ENCODE assay signal across 11 cellular contexts in genomic region chr6:27544612-27545260, GRCh38.
DNase-seq lines count a peak whose midpoint lies in the region; ATAC-seq, FAIRE-seq and TF ChIP-seq lines count a peak whose summit lies in the region.
"Had no signal": no experiment of that assay in that cellular context is flagged by ENCODE, and none has a peak within 500 bp of the region (broad histone marks: within the 10 kb centered on the region; RNA-seq: fewer than 3 reads in every experiment).

No MANE protein-coding gene starts in this region.

- H2BK120ac ChIP-seq in H9 (ENCODE audit: low read depth, low read length, poor library complexity, severe bottlenecking): no peak overlapping the region

- FAIRE-seq in K562 (lab: Jason Lieb, UNC) (no peak), urothelium cell line (lab: Jason Lieb, UNC) (no peak)
- FAIRE-seq: islet of Langerhans, small intestine had no signal

- H2AFZ ChIP-seq in H9 (ENCODE audit: low read length) (peak overlapping the region; percentile 76), K562 (ENCODE audit: low read depth, low read length) (peak overlapping the region; percentile 96)

- TF ChIP-seq CTCF in AG04449 (IDR thresholded peaks at IDR 0.05; ENCODE audit: insufficient read depth, low read length, missing control alignments) (no peak), H9 (conservative IDR thresholded peaks at IDR 0.05) (no peak), K562 (IDR thresholded peaks at IDR 0.05 in 2 of 3, conservative IDR thresholded peaks at IDR 0.05 in 1 of 3; ENCODE audit: insufficient read depth in 2 of 3, low read depth in 1 of 3, low read length in 3 of 3) (no peak), kidney epithelial cell (IDR thresholded peaks at IDR 0.05; ENCODE audit: insufficient read depth, low read length, poor library complexity, severe bottlenecking) (no peak), lower lobe of right lung (IDR thresholded peaks at IDR 0.05) (no peak)

- no peaks in the 10 kb centered on the region for H3K9me3 ChIP-seq in H9 (ENCODE audit: control insufficient read depth, low read depth, low read length)
- H3K9me3 ChIP-seq in K562 (replicated peaks; ENCODE audit: control insufficient read depth, insufficient read depth, low read depth, low read length): no peaks in the 10 kb centered on the region
- no peaks in the 10 kb centered on the region for H3K9me3 ChIP-seq in lower lobe of right lung

- no peak overlapping the region for H3K27ac ChIP-seq in H9 (ENCODE audit: insufficient read length, low read depth, low read length)
- peak overlapping the region; percentile 77 for H3K27ac ChIP-seq in K562 (ENCODE audit: extremely low read depth, low read depth, low read length)
- H3K27ac ChIP-seq in lower lobe of right lung: no peak overlapping the region
- H3K27ac ChIP-seq: VCaP had no signal

- intact Hi-C loops in K562 (cut with micrococcal nuclease) (loop anchor here (2.0 to 5.0 kb wide), 6 partner anchors 26 to 247 kb away; no protein-coding TSS in a partner anchor), lower lobe of right lung (cut with DNase I) (no loop called here)

- no peaks in the 10 kb centered on the region for H3K9me1 ChIP-seq in K562 (ENCODE audit: control insufficient read depth, insufficient read depth, low read length)

- H3K18ac ChIP-seq in H9 (ENCODE audit: insufficient read length, low read depth, low read length): no peak overlapping the region

- H2AK5ac ChIP-seq in H9 (ENCODE audit: insufficient read length, low read length): no peak overlapping the region

- peaks cover 23% of the 10 kb centered on the region for H3K27me3 Mint-ChIP-seq in H9 (ENCODE audit: low read depth)

- H2BK5ac ChIP-seq in H9 (ENCODE audit: insufficient read length, low read length): no peak overlapping the region

- H3K79me2 ChIP-seq in H9 (ENCODE audit: insufficient read depth, low read length) (no peaks in the 10 kb centered on the region), K562 (ENCODE audit: control insufficient read depth, insufficient read depth, low read length) (no peaks in the 10 kb centered on the region)

- no peak for TF ChIP-seq EP300 in K562 (IDR thresholded peaks at IDR 0.05; ENCODE audit: low read length)

- H3K9ac ChIP-seq in H9 (ENCODE audit: extremely low read depth, insufficient read length, low read length) (peak overlapping the region; percentile 64), K562 (ENCODE audit: insufficient read depth in 1 of 2, low read depth in 2 of 2, low read length in 2 of 2) (peak overlapping the region; percentile 78 to 90)

- DNase-seq in AG04449 (ENCODE audit: low read depth, low spot score) (no peak), H9 (no peak), K562 (ENCODE audit: extremely low read depth in 1 of 4, low spot score in 3 of 4) (peak in 1 of 4 experiments; percentile 63), kidney epithelial cell (ENCODE audit: low read depth) (no peak), lower lobe of right lung (no peak), iPS-NIHi11 (ENCODE audit: low spot score) (no peak), urothelium cell line (ENCODE audit: low spot score) (no peak), T1000 (lab: John Stamatoyannopoulos, UW) (no peak)
- DNase-seq: small intestine had no signal

- no peak overlapping the region for H3K4ac ChIP-seq in H9 (ENCODE audit: low read depth, low read length)

- BruUV-seq in K562 (replicated peaks; lab: Mats Ljungman, UMichigan): no TSS peak

- H3K56ac ChIP-seq in H9 (ENCODE audit: insufficient read length, low read depth, low read length): no peak overlapping the region

- peaks cover 11 to 20% of the 10 kb centered on the region in 2 experiments for H3K4me1 Mint-ChIP-seq in H9

- no peak overlapping the region for H3T11ph ChIP-seq in H9 (ENCODE audit: low read length)

- H3K4me1 ChIP-seq in H9 (ENCODE audit: insufficient read depth, low read length): no peaks in the 10 kb centered on the region
- H3K4me1 ChIP-seq in K562 (replicated peaks in 1 of 2; ENCODE audit: control insufficient read depth in 2 of 2, insufficient read depth in 2 of 2, low read length in 2 of 2): peaks cover 4 to 25% of the 10 kb centered on the region in 2 experiments; a peak in 4 of 5 replicates
- no peaks in the 10 kb centered on the region for H3K4me1 ChIP-seq in lower lobe of right lung

- no peak overlapping the region for H2BK12ac ChIP-seq in H9 (ENCODE audit: insufficient read length, low read depth, low read length)

- H4K8ac ChIP-seq in H9 (replicated peaks; ENCODE audit: insufficient read length, low read depth, low read length): no peak overlapping the region

- CTCF ChIA-PET in AG04449 (lab: Yijun Ruan, JAX) (interaction anchor here (1.4 kb wide), 1 partner anchor 26 kb away, joined by 4 read pairs; no protein-coding TSS in a partner anchor), K562 (lab: Yijun Ruan, JAX; ENCODE audit: low intra/inter-chr PET ratio) (no interaction called here)

- no peak overlapping the region for H2BK20ac ChIP-seq in H9 (ENCODE audit: low read depth, low read length, poor library complexity, severe bottlenecking)

- H3K27ac Mint-ChIP-seq in H9: peak overlapping the region in 1 of 3 experiments; percentile 73; a peak in 1 of 7 replicates

- TF ChIP-seq RAD21 in K562 (CRISPR knock-in tag; conservative IDR thresholded peaks at IDR 0.05 in 1 of 2, IDR thresholded peaks at IDR 0.05 in 1 of 2): no peak

- H3K23me2 ChIP-seq in H9 (ENCODE audit: insufficient read length, low read depth, low read length, poor library complexity, severe bottlenecking): peaks cover 9% of the 10 kb centered on the region

- TF ChIP-seq POLR2A in K562 (conservative IDR thresholded peaks at IDR 0.05): no peak

- H3K14ac ChIP-seq in H9 (ENCODE audit: insufficient read depth, low read length): no peak overlapping the region

- no peaks in the 10 kb centered on the region for H3K79me1 ChIP-seq in H9 (ENCODE audit: insufficient read depth, low read depth, low read length, poor library complexity, severe bottlenecking)

- no peak overlapping the region for H3K23ac ChIP-seq in H9 (ENCODE audit: insufficient read length, low read depth, low read length)

- H3K36me3 ChIP-seq in K562 (ENCODE audit: control insufficient read depth, insufficient read depth, low read length) (no peaks in the 10 kb centered on the region), kidney epithelial cell (ENCODE audit: control insufficient read depth, insufficient read depth, low read length) (no peaks in the 10 kb centered on the region), lower lobe of right lung (no peaks in the 10 kb centered on the region)

- no peak overlapping the region for H4K91ac ChIP-seq in H9 (ENCODE audit: insufficient read length, low read depth, low read length)

- H3K4me3 ChIP-seq in AG04449 (ENCODE audit: low read depth, low read length) (peak overlapping the region; percentile 53), K562 (peak overlapping the region; percentile 50), kidney epithelial cell (ENCODE audit: low read depth, low read length) (peak overlapping the region; percentile 38), lower lobe of right lung (no peak overlapping the region)

- peak overlapping the region; percentile 91 to 94 for H3K4me3 Mint-ChIP-seq in H9

- peak; percentile 3 for ATAC-seq in K562
- no peak for ATAC-seq in lower lobe of right lung

- WGBS in H9 (ENCODE audit: extremely low coverage, insufficient read length, low lambda C conversion rate): no CpG with 5 or more reads among the region's 20 CpGs
- WGBS in K562 (ENCODE audit: insufficient coverage, low coverage, missing lambda C conversion rate): under 1% methylated on average over 20 of the region's 20 CpGs

- H3K36me3 Mint-ChIP-seq in H9 (ENCODE audit: insufficient read depth in 1 of 3, low read depth in 3 of 3): no peaks in the 10 kb centered on the region; a peak in 1 of 7 replicates

- H3K27me3 ChIP-seq in H9 (ENCODE audit: insufficient read depth, low read length) (no peaks in the 10 kb centered on the region), K562 (ENCODE audit: control insufficient read depth in 2 of 2, insufficient read depth in 2 of 2, low read length in 2 of 2) (no peaks in the 10 kb centered on the region), kidney epithelial cell (ENCODE audit: control insufficient read depth, insufficient read depth, low read length) (peaks cover 4% of the 10 kb centered on the region), lower lobe of right lung (ENCODE audit: low read depth) (peaks cover 92% of the 10 kb centered on the region)

- POLR2A ChIA-PET in AG04449 (lab: Yijun Ruan, JAX) (no interaction called here), K562 (lab: Yijun Ruan, JAX) (interaction anchor here (0.6 to 1.7 kb wide), 21 partner anchors 8 to 397 kb away, joined by 3 to 11 read pairs (median 3); partner anchors contain the start of gene ZNF184)

- in situ Hi-C loops in K562 (cut with MboI): no loop called here

- H3K4me2 ChIP-seq in H9 (ENCODE audit: insufficient read depth, insufficient read length, low read length) (peak overlapping the region; percentile 82), K562 (ENCODE audit: insufficient read depth, low read length) (peak overlapping the region; percentile 90)

- H4K20me1 ChIP-seq in H9 (ENCODE audit: control insufficient read depth, insufficient read depth, insufficient read length): no peaks in the 10 kb centered on the region
- H4K20me1 ChIP-seq in K562 (replicated peaks; ENCODE audit: control insufficient read depth, insufficient read depth, low read length): no peaks in the 10 kb centered on the region

- H4K5ac ChIP-seq in H9 (ENCODE audit: insufficient read length, low read depth, low read length): no peak overlapping the region

- H3K9me3 Mint-ChIP-seq in H9: no peaks in the 10 kb centered on the region; a peak in 1 of 5 replicates

- no peak overlapping the region for H2BK15ac ChIP-seq in H9 (ENCODE audit: low read depth, low read length)

TF ChIP-seq in K562, 482 proteins besides CTCF, POLR2A, EP300 and RAD21 (continues in another document):
- TF ChIP-seq HNRNPH1 (optimal IDR thresholded peaks at IDR 0.05; ENCODE audit: low read depth, low read length): no peak
- no peak for TF ChIP-seq FOXA3 (CRISPR knock-in tag; conservative IDR thresholded peaks at IDR 0.05 in 1 of 2, IDR thresholded peaks at IDR 0.05 in 1 of 2)
- TF ChIP-seq ZNF512 (tag; IDR thresholded peaks at IDR 0.05): no peak; the same call in 1 of the 2 replicates
- TF ChIP-seq ZNF507 (tag; conservative IDR thresholded peaks at IDR 0.05): no peak
- peak; percentile 53 for TF ChIP-seq CHD1 (IDR thresholded peaks at IDR 0.05; ENCODE audit: low read length)
- TF ChIP-seq MECOM (CRISPR knock-in tag; IDR thresholded peaks at IDR 0.05): no peak
